22 cellular contexts compared by ENCODE assay signal in genomic region chr3:120137548-120137947, GRCh38. TPM values are rescaled to one million over a fixed set of nuclear protein-coding genes. Genes with fewer than 3 reads are reported as not detected.
DNase-seq lines count a peak whose midpoint lies in the region; ATAC-seq, FAIRE-seq and TF ChIP-seq lines count a peak whose summit lies in the region.
"Had no signal": no experiment of that assay in that cellular context is flagged by ENCODE, and none has a peak within 500 bp of the region (broad histone marks: within the 10 kb centered on the region; RNA-seq: fewer than 3 reads in every experiment).

No MANE protein-coding gene starts in this region.

- no peak for TF ChIP-seq POLR2A in HepG2 (IDR thresholded peaks at IDR 0.05; ENCODE audit: insufficient read depth in 1 of 2, low read depth in 2 of 2, low read length in 2 of 2)
- TF ChIP-seq POLR2A in right lobe of liver (IDR thresholded peaks at IDR 0.05), result no peak

- H3K9ac ChIP-seq in HepG2 (ENCODE audit: insufficient read depth, low read depth, low read length), result no peak overlapping the region
- H3K9ac ChIP-seq in keratinocyte (ENCODE audit: control insufficient read depth, extremely low read depth, insufficient read depth, low read length), result no peak overlapping the region
- H3K9ac ChIP-seq: BLaER1 had no signal

- H3K4me1 ChIP-seq in HepG2 (ENCODE audit: insufficient read depth, low read length) (no peaks in the 10 kb centered on the region), right lobe of liver (no peaks in the 10 kb centered on the region), RWPE2 (ENCODE audit: insufficient read depth, poor library complexity, severe bottlenecking) (peaks cover 11% of the 10 kb centered on the region), keratinocyte (ENCODE audit: control insufficient read depth, extremely low read depth, insufficient read depth, low read length) (peaks cover 4% of the 10 kb centered on the region)
- H3K4me1 ChIP-seq: BLaER1 had no signal

- dilution Hi-C loops in keratinocyte (cut with MboI; ENCODE audit: extremely low pct_ligation_motif_present, low sequenced_read_pairs), result no loop called here

- FAIRE-seq in HepG2 (lab: Jason Lieb, UNC), result no peak
- FAIRE-seq in keratinocyte (lab: Jason Lieb, UNC), result no peak
- FAIRE-seq: GM12891, H54 had no signal

- ATAC-seq in HepG2 (peak; percentile 71), right lobe of liver (no peak), RWPE2 (ENCODE audit: low read depth) (no peak; the same call in 2 of the 3 replicates), GM18519 (IDR thresholded peaks at IDR 0.05; ENCODE audit: low FRiP score, unreplicated experiment) (no peak), left cardiac atrium (no peak)

- H4K20me1 ChIP-seq in HepG2 (ENCODE audit: insufficient read depth, low read length), result no peaks in the 10 kb centered on the region
- no peaks in the 10 kb centered on the region for H4K20me1 ChIP-seq in keratinocyte (ENCODE audit: control insufficient read depth, extremely low read depth, insufficient read depth, low read length)
- H4K20me1 ChIP-seq: BLaER1 had no signal

- in situ Hi-C loops in HepG2 (cut with HindIII; ENCODE audit: extremely low pct_ligation_motif_present, low pct_unique_long_range_greater_than_20kb), result no loop called here

- H2AFZ ChIP-seq in HepG2 (ENCODE audit: low read length), result no peak overlapping the region
- peak overlapping the region; percentile 10 for H2AFZ ChIP-seq in keratinocyte (ENCODE audit: control insufficient read depth, low read length)

- H3K27ac ChIP-seq in HepG2 (ENCODE audit: extremely low read length, insufficient read depth, low read length) (no peak overlapping the region), right lobe of liver (no peak overlapping the region), RWPE2 (ENCODE audit: poor library complexity, severe bottlenecking) (peak overlapping the region; percentile 93), keratinocyte (ENCODE audit: control insufficient read depth, insufficient read depth, low read length) (no peak overlapping the region)
- H3K27ac ChIP-seq: BLaER1 had no signal

- DNase-seq in HepG2 (ENCODE audit: low spot score) (no peak), right lobe of liver (no peak), RWPE2 (ENCODE audit: low spot score) (no peak), keratinocyte (ENCODE audit: low read depth, low spot score) (no peak), left cardiac atrium (no peak), foreskin melanocyte (no peak), kidney tubule cell (ENCODE audit: low spot score) (no peak)
- DNase-seq: CD4-positive, alpha-beta memory T cell; DMS53; Karpas-422; MG63; NCI-H1092; NCI-H1436 treated with DMSO at 0.1 percent for 48 hours; NCI-H2081; NCI-H446 treated with DMSO at 0.1 percent for 48 hours; NCI-H69; NK-92 treated with Interleukin-12 subunit alpha and Interleukin-12 subunit beta, amount 100 ng/mL, for 24 hours; SHP77 had no signal

- TF ChIP-seq CTCF in HepG2 (CRISPR knock-in tag; IDR thresholded peaks at IDR 0.05) (peak; percentile 36), right lobe of liver (IDR thresholded peaks at IDR 0.05) (no peak), RWPE2 (IDR thresholded peaks at IDR 0.05; ENCODE audit: poor library complexity, severe bottlenecking) (peak; percentile 21), keratinocyte (optimal IDR thresholded peaks at IDR 0.05 in 1 of 3, IDR thresholded peaks at IDR 0.05 in 1 of 3, conservative IDR thresholded peaks at IDR 0.05 in 1 of 3; ENCODE audit: extremely low read depth in 1 of 3, insufficient read depth in 2 of 3, low read length in 3 of 3) (peak in 1 of 3 experiments; percentile 2)

- H3K9me3 ChIP-seq in HepG2 (ENCODE audit: low read length) (no peaks in the 10 kb centered on the region), right lobe of liver (no peaks in the 10 kb centered on the region), RWPE2 (ENCODE audit: severe bottlenecking) (no peaks in the 10 kb centered on the region), keratinocyte (ENCODE audit: control insufficient read depth, low read depth, low read length) (no peaks in the 10 kb centered on the region)
- H3K9me3 ChIP-seq: MG63 had no signal

- no peak overlapping the region for H3K4me2 ChIP-seq in HepG2 (ENCODE audit: low read depth, low read length)
- no peak overlapping the region for H3K4me2 ChIP-seq in keratinocyte (ENCODE audit: control insufficient read depth, extremely low read depth, insufficient read depth, low read depth, low read length)
- H3K4me2 ChIP-seq: BLaER1 had no signal

- intact Hi-C loops in HepG2 (cut with micrococcal nuclease; ENCODE audit: unreplicated experiment), result loop anchor here (10.0 kb wide), 1 partner anchor 57 kb away; no protein-coding TSS in a partner anchor
- intact Hi-C loops in right lobe of liver (cut with DNase I), result no loop called here
- intact Hi-C loops in left cardiac atrium (cut with DNase I), result no loop called here

- POLR2A ChIA-PET in HepG2 (lab: Yijun Ruan, JAX), result no interaction called here

- no peaks in the 10 kb centered on the region for H3K79me2 ChIP-seq in HepG2 (ENCODE audit: insufficient read depth, low read length)
- H3K79me2 ChIP-seq in keratinocyte (ENCODE audit: control insufficient read depth, insufficient read depth, low read length), result no peaks in the 10 kb centered on the region

- no peak for TF ChIP-seq RAD21 in HepG2 (CRISPR knock-in tag; IDR thresholded peaks at IDR 0.05)

- no peaks in the 10 kb centered on the region for H3K9me1 ChIP-seq in keratinocyte (ENCODE audit: control insufficient read depth, extremely low read depth, insufficient read depth, low read length)

- H3K4me3 ChIP-seq in HepG2 (replicated peaks in 1 of 3; ENCODE audit: insufficient read depth in 1 of 3, low read depth in 2 of 3, low read length in 3 of 3), result no peak overlapping the region
- H3K4me3 ChIP-seq in right lobe of liver, result no peak overlapping the region
- no peak overlapping the region for H3K4me3 ChIP-seq in RWPE2 (ENCODE audit: severe bottlenecking)
- H3K4me3 ChIP-seq in keratinocyte (ENCODE audit: control insufficient read depth in 2 of 3, extremely low read depth in 1 of 3, insufficient read depth in 2 of 3, low read depth in 1 of 3, low read length in 3 of 3), result no peak overlapping the region
- H3K4me3 ChIP-seq: BLaER1, MG63 had no signal

- TF ChIP-seq EP300 in HepG2 (IDR thresholded peaks at IDR 0.05; ENCODE audit: low read depth in 2 of 2, low read length in 2 of 2), result no peak
- TF ChIP-seq EP300 in HepG2 (CRISPR knock-in tag; IDR thresholded peaks at IDR 0.05; ENCODE audit: borderline replicate concordance), result no peak

- BruUV-seq in HepG2 (replicated peaks; lab: Mats Ljungman, UMichigan), result no TSS peak

- H3K27me3 ChIP-seq in HepG2 (ENCODE audit: control insufficient read depth in 1 of 2, insufficient read depth in 2 of 2, low read length in 2 of 2) (no peaks in the 10 kb centered on the region; a peak in 1 of 5 replicates), right lobe of liver (no peaks in the 10 kb centered on the region), RWPE2 (ENCODE audit: insufficient read depth, poor library complexity, severe bottlenecking) (no peaks in the 10 kb centered on the region), keratinocyte (ENCODE audit: control insufficient read depth, extremely low read depth, insufficient read depth, low read length) (no peaks in the 10 kb centered on the region)
- H3K27me3 ChIP-seq: BLaER1, MG63 had no signal

- 25% methylated on average over 2 of the region's 2 CpGs for WGBS in HepG2 (ENCODE audit: low lambda C conversion rate)
- WGBS in right lobe of liver (ENCODE audit: insufficient coverage, low coverage, low lambda C conversion rate, missing lambda C conversion rate), result 44% methylated on average over 2 of the region's 2 CpGs

- CTCF ChIA-PET in HepG2 (lab: Yijun Ruan, JAX; ENCODE audit: low intra/inter-chr PET ratio, low total read pairs), result no interaction called here

- H3K36me3 ChIP-seq in HepG2 (replicated peaks in 1 of 2; ENCODE audit: control insufficient read depth in 1 of 2, insufficient read depth in 2 of 2, low read length in 2 of 2) (no peaks in the 10 kb centered on the region), right lobe of liver (no peaks in the 10 kb centered on the region), RWPE2 (ENCODE audit: low read depth) (no peaks in the 10 kb centered on the region), keratinocyte (ENCODE audit: control insufficient read depth in 2 of 2, extremely low read depth in 1 of 2, insufficient read depth in 2 of 2, low read length in 2 of 2) (no peaks in the 10 kb centered on the region)
- H3K36me3 ChIP-seq: BLaER1, MG63 had no signal

RNA-seq across cellular contexts. Expression of gene GSK3B, which starts 43.3 kb away (rescaled TPM):
- 30.1 and 42.6 TPM in 2 replicates for total RNA-seq in HepG2 (2016; rRNA removed; fragmentation: Illumina TruSeq; extraction: Trizol)
- total RNA-seq in HepG2 (2016; cell fraction: cytosol; rRNA removed; fragmentation: Illumina TruSeq; extraction: Trizol; ENCODE audit: low read depth), result 43.4 and 48.1 TPM in 2 replicates
- 27.3 and 33.3 TPM in 2 replicates for total RNA-seq in HepG2 (2016; cell fraction: insoluble cytoplasmic fraction; rRNA removed; fragmentation: Illumina TruSeq; extraction: Trizol)
- 30.5 and 34.7 TPM in 2 replicates for total RNA-seq in HepG2 (2016; cell fraction: membrane; rRNA removed; fragmentation: Illumina TruSeq; extraction: Trizol)
- 30.5 and 39.7 TPM in 2 replicates for total RNA-seq in HepG2 (2016; cell fraction: nucleus; rRNA removed; fragmentation: Illumina TruSeq; extraction: Trizol)
- polyA plus RNA-seq in HepG2 (2011; rRNA removed), result 19.1 and 22.3 TPM in 2 replicates
- polyA plus RNA-seq in HepG2 (2011; cell fraction: cytosol; rRNA removed), result 11.2 and 15.3 TPM in 2 replicates
- polyA plus RNA-seq in HepG2 (2011; cell fraction: nucleus; rRNA removed), result 8.4 and 11.1 TPM in 2 replicates
- polyA plus RNA-seq in HepG2 (2012), result 14.8 and 15.1 TPM in 2 replicates
- 4.8 and 7.7 TPM in 2 replicates for polyA plus RNA-seq in HepG2 (2016; cell fraction: cytosol; fragmentation: Illumina TruSeq; extraction: Trizol; ENCODE audit: low read depth)
- polyA plus RNA-seq in HepG2 (2016; cell fraction: insoluble cytoplasmic fraction; fragmentation: Illumina TruSeq; extraction: Trizol; ENCODE audit: low read depth), result 27.1 and 32.0 TPM in 2 replicates
- 13.0 and 17.1 TPM in 2 replicates for polyA plus RNA-seq in HepG2 (2016; cell fraction: membrane; fragmentation: Illumina TruSeq; extraction: Trizol; ENCODE audit: low read depth)
- 23.7 and 27.1 TPM in 2 replicates for polyA plus RNA-seq in HepG2 (2016; cell fraction: nucleus; fragmentation: Illumina TruSeq; extraction: Trizol; ENCODE audit: insufficient read depth, low read depth)
- 15.6 and 77.8 TPM in 2 replicates for polyA minus RNA-seq in HepG2 (2011; rRNA and poly(A)+ RNA removed; ENCODE audit: low replicate concordance)
- 24.6 and 34.5 TPM in 2 replicates for polyA minus RNA-seq in HepG2 (2011; cell fraction: cytosol; rRNA and poly(A)+ RNA removed)
- 61.4 and 73.0 TPM in 2 replicates for polyA minus RNA-seq in HepG2 (2011; cell fraction: nucleus; rRNA and poly(A)+ RNA removed)
- 10 to 100 TPM; 14.4 to 19.4 (median 18.4) TPM for total RNA-seq in right lobe of liver
- 62.0 to 73.3 TPM (median 68.5 TPM) in 3 replicates for polyA plus RNA-seq in keratinocyte
- 10.7 TPM for polyA plus RNA-seq in keratinocyte (2011; ENCODE audit: low read depth)
- polyA plus RNA-seq in keratinocyte (2011; cell fraction: cytosol; rRNA removed), result 44.5 and 70.9 TPM in 2 replicates
- polyA plus RNA-seq in keratinocyte (2011; cell fraction: nucleus; rRNA removed), result 52.7 and 60.1 TPM in 2 replicates
- 33.2 and 50.8 TPM in 2 replicates for polyA plus RNA-seq in keratinocyte (2012; ENCODE audit: low replicate concordance)
- polyA minus RNA-seq in keratinocyte, result 122 to 165 TPM (median 142 TPM) in 3 replicates
- polyA minus RNA-seq in keratinocyte (2011; cell fraction: cytosol; rRNA and poly(A)+ RNA removed), result 90.7 TPM
- 97.9 and 213 TPM in 2 replicates for polyA minus RNA-seq in keratinocyte (2011; cell fraction: nucleus; rRNA and poly(A)+ RNA removed)
- 10 to 100 TPM; 37.0 to 39.1 TPM for total RNA-seq in left cardiac atrium

Comparison
In these comparisons a context has a peak if more than half of its experiments do, and no peak if none do; other contexts are left out.
1. CTCF ChIP-seq: peak in HepG2 (single experiment) and RWPE2 (single experiment); none in right lobe of liver (0 of 4).